28 cellular contexts compared by ENCODE assay signal in the genomic region with DNA sequence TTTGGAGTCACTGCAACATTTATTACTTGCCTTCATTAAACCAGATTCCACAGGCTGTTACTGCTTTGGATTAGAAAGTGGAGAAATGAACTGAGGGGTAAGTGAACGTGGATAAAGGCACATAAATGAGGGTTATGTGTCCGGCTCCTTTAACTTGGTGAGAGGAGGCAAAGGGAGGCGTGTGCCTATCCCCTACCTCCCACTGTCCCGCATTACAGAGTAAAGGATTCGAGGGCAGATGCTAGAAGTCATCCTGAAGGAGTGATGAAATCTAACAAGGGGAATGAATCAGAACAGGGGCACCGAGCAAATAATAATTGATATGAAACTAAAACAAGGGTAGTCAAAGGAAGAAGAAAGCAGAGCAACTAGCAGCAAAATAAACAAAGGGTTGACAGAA.
A peak's percentile ranks its signal among the peaks of the same experiment; 100 is the strongest.
DNase-seq lines count a peak whose midpoint lies in the region; ATAC-seq, FAIRE-seq and TF ChIP-seq lines count a peak whose summit lies in the region.
"Had no signal": no experiment of that assay in that cellular context is flagged by ENCODE, and none has a peak within 500 bp of the region (broad histone marks: within the 10 kb centered on the region; RNA-seq: fewer than 3 reads in every experiment).

No MANE protein-coding gene starts in this region.

- H3K4me3 ChIP-seq in GM23338 = no peak overlapping the region
- peak overlapping the region; percentile 16; the same call in 1 of the 2 replicates for H3K4me3 ChIP-seq in iPS-20b (ENCODE audit: low read length)
- H3K4me3 ChIP-seq in testis = no peak overlapping the region
- H3K4me3 ChIP-seq: BLaER1 treated with 17β-estradiol and CSF1 and Interleukin-3, amounts not matched to agents 10 nM and 100 nM; GM12878 had no signal

- H3K27me3 ChIP-seq in GM23338 (ENCODE audit: insufficient read depth) (no peaks in the 10 kb centered on the region), iPS-20b (ENCODE audit: insufficient read depth, low read length) (no peaks in the 10 kb centered on the region), testis (no peaks in the 10 kb centered on the region)
- H3K27me3 ChIP-seq: BLaER1 treated with 17β-estradiol and CSF1 and Interleukin-3, amounts not matched to agents 10 nM and 100 nM had no signal

- H3K9me3 ChIP-seq in iPS-20b (ENCODE audit: insufficient read depth, low read depth, low read length) (no peaks in the 10 kb centered on the region), testis (no peaks in the 10 kb centered on the region)
- H3K9me3 ChIP-seq: BLaER1 treated with 17β-estradiol and CSF1 and Interleukin-3, amounts not matched to agents 10 nM and 100 nM; Caco-2 had no signal

- peaks cover 18% of the 10 kb centered on the region for H3K4me1 Mint-ChIP-seq in GM23338
- peaks cover 17% of the 10 kb centered on the region for H3K4me1 Mint-ChIP-seq in WTC11
- H3K4me1 Mint-ChIP-seq: B cell had no signal

- TF ChIP-seq POLR2A in testis (IDR thresholded peaks at IDR 0.05) = no peak

- H3K27ac ChIP-seq in GM23338 (ENCODE audit: low read depth) (peak overlapping the region; percentile 15; the same call in 1 of the 2 replicates), iPS-20b (ENCODE audit: low read length) (no peak overlapping the region), testis (no peak overlapping the region)
- H3K27ac ChIP-seq: C4-2B had no signal

- POLR2A ChIA-PET in WTC11 (lab: Charles Lee) = interaction anchor here (0.7 kb wide), 1 partner anchor 340 kb away, joined by 3 read pairs; no protein-coding TSS in a partner anchor

- H3K9me2 ChIP-seq in GM23338 (ENCODE audit: insufficient read depth) = no peaks in the 10 kb centered on the region

- peaks cover 13% of the 10 kb centered on the region for H3K4me1 ChIP-seq in GM23338 (ENCODE audit: insufficient read depth)
- peaks cover 7% of the 10 kb centered on the region; the same call in 1 of the 2 replicates for H3K4me1 ChIP-seq in iPS-20b (ENCODE audit: insufficient read depth, low read length)
- no peaks in the 10 kb centered on the region for H3K4me1 ChIP-seq in testis
- H3K4me1 ChIP-seq: Caco-2 had no signal

- no peak overlapping the region for H3K9ac ChIP-seq in iPS-20b (ENCODE audit: low read depth, low read length)
- H3K9ac ChIP-seq: BLaER1 treated with 17β-estradiol and CSF1 and Interleukin-3, amounts not matched to agents 10 nM and 100 nM had no signal

- 55 to 56% methylated on average over 6 of the region's 6 CpGs for WGBS in testis, 2 donors

- H3K27ac Mint-ChIP-seq in GM23338 (peak overlapping the region; percentile 5; the same call in 1 of the 2 replicates), WTC11 (no peak overlapping the region)
- H3K27ac Mint-ChIP-seq: B cell; CD4-positive, alpha-beta T cell; CD8-positive, alpha-beta T cell had no signal

- H3K36me3 Mint-ChIP-seq in GM23338 (ENCODE audit: low read depth) (peaks cover 7% of the 10 kb centered on the region; the same call in 1 of the 3 replicates), WTC11 (peaks cover 6% of the 10 kb centered on the region; the same call in 1 of the 2 replicates)
- H3K36me3 Mint-ChIP-seq: CD8-positive, alpha-beta T cell had no signal

- no peaks in the 10 kb centered on the region for H4K20me1 ChIP-seq in GM23338 (replicated peaks; ENCODE audit: insufficient read depth)
- H4K20me1 ChIP-seq: BLaER1 treated with 17β-estradiol and CSF1 and Interleukin-3, amounts not matched to agents 10 nM and 100 nM had no signal

- H3K9me3 Mint-ChIP-seq in GM23338 (no peaks in the 10 kb centered on the region), WTC11 (no peaks in the 10 kb centered on the region)
- H3K9me3 Mint-ChIP-seq: CD4-positive, alpha-beta T cell; CD8-positive, alpha-beta T cell had no signal

- FAIRE-seq in D721Med (lab: Jason Lieb, UNC) = no peak
- FAIRE-seq: A204.1, GM12878, GM12892, GM18507, GM19239 had no signal

- H3K27me3 Mint-ChIP-seq in GM23338 (ENCODE audit: insufficient read depth, low read depth, poor library complexity) = peaks cover 1% of the 10 kb centered on the region
- H3K27me3 Mint-ChIP-seq in WTC11 (ENCODE audit: low read depth) = no peaks in the 10 kb centered on the region
- H3K27me3 Mint-ChIP-seq: B cell; CD4-positive, alpha-beta T cell had no signal

- CTCF ChIA-PET in WTC11 (lab: Charles Lee) = no interaction called here

- H2AFZ ChIP-seq in GM23338 = no peak overlapping the region

- H3K4me3 Mint-ChIP-seq in GM23338 = no peak overlapping the region
- no peak overlapping the region for H3K4me3 Mint-ChIP-seq in WTC11
- H3K4me3 Mint-ChIP-seq: B cell; CD4-positive, alpha-beta T cell; CD8-positive, alpha-beta T cell had no signal

- no peaks in the 10 kb centered on the region for H3F3A ChIP-seq in GM23338 (replicated peaks; ENCODE audit: low read depth)

- ATAC-seq in GM23338 = peak; percentile 52
- ATAC-seq in WTC11 = peak; percentile 65
- ATAC-seq in GM18873 (IDR thresholded peaks at IDR 0.05; ENCODE audit: low FRiP score, unreplicated experiment) = no peak
- ATAC-seq: CD8-positive, alpha-beta T cell; GM12878 had no signal

- H3K79me2 ChIP-seq in GM23338 (replicated peaks; ENCODE audit: insufficient read depth) = no peaks in the 10 kb centered on the region

- intact Hi-C loops in testis (cut with DNase I; ENCODE audit: low total_unique reads) = no loop called here

- no peaks in the 10 kb centered on the region for H3K36me3 ChIP-seq in GM23338 (ENCODE audit: insufficient read depth)
- no peaks in the 10 kb centered on the region for H3K36me3 ChIP-seq in iPS-20b (ENCODE audit: insufficient read depth, low read depth, low read length)
- H3K36me3 ChIP-seq in testis (ENCODE audit: low read depth, missing control alignments) = no peaks in the 10 kb centered on the region
- H3K36me3 ChIP-seq: BLaER1 treated with 17β-estradiol and CSF1 and Interleukin-3, amounts not matched to agents 10 nM and 100 nM had no signal

- no peak for DNase-seq in GM23338 (ENCODE audit: low spot score)
- no peak for DNase-seq in WTC11 (ENCODE audit: low spot score)
- no peak for DNase-seq in SKM-1 (lab: John Stamatoyannopoulos, UW; ENCODE audit: unreplicated experiment)
- DNase-seq in D721Med (ENCODE audit: insufficient read length, low spot score) = no peak
- no peak for DNase-seq in testis
- DNase-seq: 8988T; AML-193; Caco-2; Calu3; CD4-positive, alpha-beta T cell; CD8-positive, alpha-beta T cell; DMS 273 treated with DMSO at 0.1 percent for 48 hours; DMS153; DMS53; DMS79; DND-41; EL; GDM1 had no signal

- peak overlapping the region; percentile 53 for H3K4me2 ChIP-seq in GM23338

- TF ChIP-seq CTCF in GM23338 (conservative IDR thresholded peaks at IDR 0.05; ENCODE audit: low read depth in 2 of 2) = no peak
- no peak for TF ChIP-seq CTCF in WTC11 (IDR thresholded peaks at IDR 0.05)
- TF ChIP-seq CTCF in D721Med (IDR thresholded peaks at IDR 0.05; ENCODE audit: insufficient read depth, missing control alignments) = no peak
- no peak for TF ChIP-seq CTCF in testis (IDR thresholded peaks at IDR 0.05)

TF ChIP-seq in WTC11, 78 proteins besides CTCF, POLR2A, EP300 and RAD21:
- no peak for TF ChIP-seq IRF2 (CRISPR knock-in tag; IDR thresholded peaks at IDR 0.05; ENCODE audit: borderline replicate concordance, low read depth)
- TF ChIP-seq, protein P1, sequence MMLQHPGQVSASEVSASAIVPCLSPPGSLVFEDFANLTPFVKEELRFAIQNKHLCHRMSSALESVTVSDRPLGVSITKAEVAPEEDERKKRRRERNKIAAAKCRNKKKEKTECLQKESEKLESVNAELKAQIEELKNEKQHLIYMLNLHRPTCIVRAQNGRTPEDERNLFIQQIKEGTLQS (CRISPR knock-in tag; conservative IDR thresholded peaks at IDR 0.05) = no peak
- no peak for TF ChIP-seq MXD4 (CRISPR knock-in tag; IDR thresholded peaks at IDR 0.05; ENCODE audit: borderline replicate concordance)
TF ChIP-seq in WTC11: peak in this region for 0.
